Comparison of ENCODE assay signal across 1 cellular context in the genomic region with DNA sequence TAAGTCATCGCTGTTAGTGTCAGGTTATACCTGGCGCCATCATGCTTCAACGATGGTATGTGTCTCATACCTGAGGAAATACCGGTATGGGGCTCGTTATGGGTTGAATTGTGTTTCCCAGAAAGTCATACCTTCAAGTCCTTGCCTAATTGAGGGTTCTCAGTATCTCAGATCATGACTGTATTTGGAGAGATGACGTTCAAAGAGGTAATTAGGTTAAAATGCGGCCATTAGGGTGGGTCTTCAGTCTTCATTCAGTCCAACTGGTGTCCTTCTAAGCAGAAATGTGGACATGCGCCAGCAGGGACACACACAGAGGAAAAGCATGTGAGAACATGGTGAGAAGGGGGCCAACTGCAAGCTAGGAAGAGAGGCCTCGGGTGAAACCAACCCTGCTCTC.
TF ChIP-seq lines count a peak whose summit lies in the region.

No MANE protein-coding gene starts in this region.

TF ChIP-seq in HepG2, 621 proteins besides CTCF, POLR2A, EP300 and RAD21 (continued from another document):
- TF ChIP-seq KMT2A (CRISPR knock-in tag; IDR thresholded peaks at IDR 0.05): no peak
- TF ChIP-seq ZNF367 (CRISPR knock-in tag; IDR thresholded peaks at IDR 0.05; ENCODE audit: borderline replicate concordance): no peak
- no peak for TF ChIP-seq SOX13 (IDR thresholded peaks at IDR 0.05)
- TF ChIP-seq SOX13 (CRISPR knock-in tag; conservative IDR thresholded peaks at IDR 0.05 in 1 of 2, IDR thresholded peaks at IDR 0.05 in 1 of 2): no peak
- TF ChIP-seq RFX1 (IDR thresholded peaks at IDR 0.05): no peak
- TF ChIP-seq MED13 (CRISPR knock-in tag; IDR thresholded peaks at IDR 0.05): no peak
- no peak for TF ChIP-seq DMAP1 (CRISPR knock-in tag; IDR thresholded peaks at IDR 0.05)
- TF ChIP-seq PHF21A (CRISPR knock-in tag; IDR thresholded peaks at IDR 0.05): no peak
- no peak for TF ChIP-seq HDAC1 (CRISPR knock-in tag; IDR thresholded peaks at IDR 0.05)
- TF ChIP-seq, protein P1, sequence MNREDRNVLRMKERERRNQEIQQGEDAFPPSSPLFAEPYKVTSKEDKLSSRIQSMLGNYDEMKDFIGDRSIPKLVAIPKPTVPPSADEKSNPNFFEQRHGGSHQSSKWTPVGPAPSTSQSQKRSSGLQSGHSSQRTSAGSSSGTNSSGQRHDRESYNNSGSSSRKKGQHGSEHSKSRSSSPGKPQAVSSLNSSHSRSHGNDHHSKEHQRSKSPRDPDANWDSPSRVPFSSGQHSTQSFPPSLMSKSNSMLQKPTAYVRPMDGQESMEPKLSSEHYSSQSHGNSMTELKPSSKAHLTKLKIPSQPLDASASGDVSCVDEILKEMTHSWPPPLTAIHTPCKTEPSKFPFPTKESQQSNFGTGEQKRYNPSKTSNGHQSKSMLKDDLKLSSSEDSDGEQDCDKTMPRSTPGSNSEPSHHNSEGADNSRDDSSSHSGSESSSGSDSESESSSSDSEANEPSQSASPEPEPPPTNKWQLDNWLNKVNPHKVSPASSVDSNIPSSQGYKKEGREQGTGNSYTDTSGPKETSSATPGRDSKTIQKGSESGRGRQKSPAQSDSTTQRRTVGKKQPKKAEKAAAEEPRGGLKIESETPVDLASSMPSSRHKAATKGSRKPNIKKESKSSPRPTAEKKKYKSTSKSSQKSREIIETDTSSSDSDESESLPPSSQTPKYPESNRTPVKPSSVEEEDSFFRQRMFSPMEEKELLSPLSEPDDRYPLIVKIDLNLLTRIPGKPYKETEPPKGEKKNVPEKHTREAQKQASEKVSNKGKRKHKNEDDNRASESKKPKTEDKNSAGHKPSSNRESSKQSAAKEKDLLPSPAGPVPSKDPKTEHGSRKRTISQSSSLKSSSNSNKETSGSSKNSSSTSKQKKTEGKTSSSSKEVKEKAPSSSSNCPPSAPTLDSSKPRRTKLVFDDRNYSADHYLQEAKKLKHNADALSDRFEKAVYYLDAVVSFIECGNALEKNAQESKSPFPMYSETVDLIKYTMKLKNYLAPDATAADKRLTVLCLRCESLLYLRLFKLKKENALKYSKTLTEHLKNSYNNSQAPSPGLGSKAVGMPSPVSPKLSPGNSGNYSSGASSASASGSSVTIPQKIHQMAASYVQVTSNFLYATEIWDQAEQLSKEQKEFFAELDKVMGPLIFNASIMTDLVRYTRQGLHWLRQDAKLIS (CRISPR knock-in tag; IDR thresholded peaks at IDR 0.05): no peak
- TF ChIP-seq ZNF773 (CRISPR knock-in tag; IDR thresholded peaks at IDR 0.05; ENCODE audit: borderline replicate concordance): no peak
- no peak for TF ChIP-seq HMG20A (CRISPR knock-in tag; IDR thresholded peaks at IDR 0.05; ENCODE audit: borderline replicate concordance)
TF ChIP-seq in HepG2: peak in this region for 0.
